ENCODE assay signal across 8 cellular contexts in genomic region chr18:59140287-59140885, GRCh38. TPM values are rescaled to one million over a fixed set of nuclear protein-coding genes. Genes with fewer than 3 reads are reported as not detected.
A peak's percentile ranks its signal among the peaks of the same experiment; 100 is the strongest.
DNase-seq lines count a peak whose midpoint lies in the region; ATAC-seq and TF ChIP-seq lines count a peak whose summit lies in the region.

No MANE protein-coding gene starts in this region.

- intact Hi-C loops in upper lobe of right lung (cut with DNase I): no loop called here

- no peak overlapping the region for H3K27ac ChIP-seq in SJCRH30
- H3K27ac ChIP-seq in mesodermal cell (ENCODE audit: low read depth, low read length, severe bottlenecking): no peak overlapping the region
- H3K27ac ChIP-seq in upper lobe of right lung: peak overlapping the region; percentile 88

- H3K27me3 ChIP-seq in SJCRH30: no peaks in the 10 kb centered on the region
- H3K27me3 ChIP-seq in upper lobe of right lung: no peaks in the 10 kb centered on the region

- H3K9me3 Mint-ChIP-seq in endothelial cell (ENCODE audit: unreplicated experiment): no peaks in the 10 kb centered on the region

- H3K4me3 Mint-ChIP-seq in endothelial cell (ENCODE audit: unreplicated experiment): peak overlapping the region; percentile 97

- no peaks in the 10 kb centered on the region for H3K9me3 ChIP-seq in SJCRH30 (replicated peaks)
- no peaks in the 10 kb centered on the region for H3K9me3 ChIP-seq in mesodermal cell (ENCODE audit: control insufficient read depth, low read length)
- H3K9me3 ChIP-seq in upper lobe of right lung: no peaks in the 10 kb centered on the region

- no peaks in the 10 kb centered on the region for H3K36me3 ChIP-seq in SJCRH30
- H3K36me3 ChIP-seq in mesodermal cell (ENCODE audit: control insufficient read depth, insufficient read depth, low read length): no peaks in the 10 kb centered on the region
- H3K36me3 ChIP-seq in upper lobe of right lung: no peaks in the 10 kb centered on the region

- no peaks in the 10 kb centered on the region for H3K36me3 Mint-ChIP-seq in endothelial cell (ENCODE audit: low read depth, unreplicated experiment)

- WGBS in mesodermal cell (ENCODE audit: insufficient coverage in 2 of 2), 2 experiments: 1 to 5% methylated on average over 14 to 15 of the region's 16 CpGs

- H3K27ac Mint-ChIP-seq in endothelial cell (ENCODE audit: unreplicated experiment): no peak overlapping the region

- peaks cover 4% of the 10 kb centered on the region for H3K27me3 Mint-ChIP-seq in endothelial cell (ENCODE audit: unreplicated experiment)

- peaks cover 6% of the 10 kb centered on the region for H3K4me1 Mint-ChIP-seq in endothelial cell (ENCODE audit: unreplicated experiment)

- H3K4me1 ChIP-seq in SJCRH30 (no peaks in the 10 kb centered on the region), mesodermal cell (ENCODE audit: control insufficient read depth, insufficient read depth, low read length, poor library complexity, severe bottlenecking) (peaks cover 4% of the 10 kb centered on the region), upper lobe of right lung (peaks cover 21% of the 10 kb centered on the region)

- ATAC-seq in HG02973 (IDR thresholded peaks at IDR 0.05; ENCODE audit: unreplicated experiment) (peak; percentile 3), upper lobe of right lung (peak; percentile 5)

- TF ChIP-seq CTCF in endothelial cell (IDR thresholded peaks at IDR 0.05; ENCODE audit: unreplicated experiment): no peak
- TF ChIP-seq CTCF in upper lobe of right lung (IDR thresholded peaks at IDR 0.05): no peak

- H3K4me3 ChIP-seq in SJCRH30 (peak overlapping the region; percentile 74), mesodermal cell (ENCODE audit: extremely low read depth, insufficient read depth, low read length, poor library complexity, severe bottlenecking) (peak overlapping the region; percentile 79), upper lobe of right lung (peak overlapping the region; percentile 96)

- peak; percentile 65 for DNase-seq in NCI-H1092 treated with DMSO at 0.1 percent for 48 hours (lab: John Stamatoyannopoulos, UW)
- DNase-seq in NCI-H1092 (lab: John Stamatoyannopoulos, UW): no peak
- peak; percentile 5 to 28 for DNase-seq in SJCRH30
- DNase-seq in endothelial cell (ENCODE audit: low spot score): peak; percentile 29
- no peak for DNase-seq in upper lobe of right lung
- DNase-seq in NCI-H510A (lab: John Stamatoyannopoulos, UW): no peak

RNA-seq across cellular contexts. Expression of gene SEC11C, which starts 0.7 kb away (rescaled TPM):
- total RNA-seq in SJCRH30 (2014; rRNA removed; shearing (Covaris generic)): 8.8 and 13.2 TPM in 2 replicates
- 24.6 TPM for total RNA-seq in endothelial cell (ENCODE audit: unreplicated experiment)
- 13.3 TPM for polyA plus RNA-seq in mesodermal cell (2013, experiment 1 of 2)
- 16.5 TPM for polyA plus RNA-seq in mesodermal cell (2013, experiment 2 of 2)
- total RNA-seq in upper lobe of right lung: 66.8 TPM

Comparison
In these comparisons a context has a peak if more than half of its experiments do, and no peak if none do; other contexts are left out.
1. DNase-seq: peak in NCI-H1092 treated with DMSO at 0.1 percent for 48 hours (single experiment), SJCRH30 (2 of 2) and endothelial cell (single experiment); none in NCI-H1092 (single experiment), upper lobe of right lung (single experiment) and NCI-H510A (single experiment).
2. Peak in every context shown above with its lines, with median percentiles within 50 percentile points of each other: H3K4me3 ChIP-seq.